Comparison of ENCODE assay signal across 8 cellular contexts in the genomic region with DNA sequence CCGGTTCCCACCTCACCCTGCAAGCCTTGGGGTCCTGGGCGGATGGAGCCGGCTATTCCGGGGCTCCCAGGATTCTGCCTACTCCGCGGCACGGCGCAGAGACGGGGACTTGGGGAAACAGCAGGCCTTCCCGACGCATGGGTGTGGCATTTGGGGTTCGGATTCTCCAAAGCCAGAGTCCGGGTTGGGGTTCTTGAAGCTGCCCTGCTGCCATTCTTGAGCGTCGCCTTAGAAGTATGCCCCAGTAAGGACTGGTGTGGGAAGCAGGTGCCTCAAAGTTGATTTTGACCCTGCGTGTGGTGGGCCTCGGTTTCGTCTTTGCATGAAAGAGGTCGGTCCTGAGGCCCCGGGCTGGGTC. TPM values are rescaled to one million over a fixed set of nuclear protein-coding genes. Genes with fewer than 3 reads are reported as not detected.
DNase-seq lines count a peak whose midpoint lies in the region; ATAC-seq and TF ChIP-seq lines count a peak whose summit lies in the region.

No MANE protein-coding gene starts in this region.

- H3K4me1 ChIP-seq in mesendoderm (ENCODE audit: control insufficient read depth, low read depth, low read length): no peaks in the 10 kb centered on the region
- peaks cover 0 to 7% of the 10 kb centered on the region in 2 donors for H3K4me1 ChIP-seq in aorta (ENCODE audit: control insufficient read depth in 1 of 2, insufficient read depth in 2 of 2, low read length in 2 of 2)

- no peaks in the 10 kb centered on the region for H3K9me3 Mint-ChIP-seq in stimulated activated naive CD8-positive, alpha-beta T cell treated with anti-CD3 and anti-CD28 coated beads, Interleukin-15, Interleukin-2, amounts not matched to agents 100 ng/mL and 50 ng/mL, for 24 hours

- H3K4me3 ChIP-seq in brain microvascular endothelial cell (ENCODE audit: low read depth, low read length) (peak overlapping the region; percentile 93), mesendoderm (ENCODE audit: low read length) (peak overlapping the region; percentile 89), aorta (ENCODE audit: low read length in 2 of 2) (peak overlapping the region; percentile 50 to 91)

- H2AK5ac ChIP-seq in mesendoderm (ENCODE audit: low read length): no peak overlapping the region

- no peak overlapping the region for H2BK15ac ChIP-seq in mesendoderm (replicated peaks; ENCODE audit: low read depth)

- peaks cover 37% of the 10 kb centered on the region for H3K79me1 ChIP-seq in mesendoderm (ENCODE audit: low read length)

- H3K56ac ChIP-seq in mesendoderm (ENCODE audit: low read length): peak overlapping the region; percentile 98

- no peak overlapping the region for H3K18ac ChIP-seq in mesendoderm (ENCODE audit: low read length)

- intact Hi-C loops in aorta (cut with DNase I): loop anchor here in 1 of 2 donors (1.0 to 2.0 kb wide), 2 partner anchors 25 to 38 kb away; a partner anchor contains a TSS

- H2BK120ac ChIP-seq in mesendoderm (ENCODE audit: low read depth, low read length): no peak overlapping the region

- peak overlapping the region; percentile 97 for H3K27ac Mint-ChIP-seq in stimulated activated naive CD8-positive, alpha-beta T cell treated with anti-CD3 and anti-CD28 coated beads, Interleukin-15, Interleukin-2, amounts not matched to agents 100 ng/mL and 50 ng/mL, for 24 hours

- H4K8ac ChIP-seq in mesendoderm (ENCODE audit: low read depth, low read length): no peak overlapping the region

- peaks cover 36% of the 10 kb centered on the region for H3K79me2 ChIP-seq in mesendoderm (ENCODE audit: control insufficient read depth, insufficient read depth, low read length)

- peaks cover 4% of the 10 kb centered on the region for H3K27me3 ChIP-seq in brain microvascular endothelial cell (replicated peaks)
- H3K27me3 ChIP-seq in mesendoderm (ENCODE audit: insufficient read depth, low read length, poor library complexity): peaks cover 5% of the 10 kb centered on the region
- H3K27me3 ChIP-seq in aorta (ENCODE audit: control insufficient read depth in 1 of 2, insufficient read depth in 2 of 2, low read length in 1 of 2): no peaks in the 10 kb centered on the region

- H3K27ac ChIP-seq in brain microvascular endothelial cell (peak overlapping the region; percentile 89), mesendoderm (ENCODE audit: low read depth, low read length) (no peak overlapping the region), aorta (ENCODE audit: low read depth in 1 of 2, low read length in 2 of 2) (peak overlapping the region in 1 of 2 donors; percentile 74)

- H3K36me3 ChIP-seq in brain microvascular endothelial cell (replicated peaks): peaks cover 5% of the 10 kb centered on the region
- no peaks in the 10 kb centered on the region for H3K36me3 ChIP-seq in mesendoderm (ENCODE audit: control insufficient read depth, insufficient read depth, low read length)
- peaks cover 0 to under 1% of the 10 kb centered on the region in 2 donors for H3K36me3 ChIP-seq in aorta (ENCODE audit: control insufficient read depth in 1 of 2, insufficient read depth in 2 of 2, low read length in 1 of 2)

- no peak for DNase-seq in stimulated activated naive CD8-positive, alpha-beta T cell treated with anti-CD3 and anti-CD28 coated beads, Interleukin-15, Interleukin-2, amounts not matched to agents 100 U/mL and 50 U/mL, for 24 hours
- DNase-seq in brain microvascular endothelial cell (no peak), mesendoderm (no peak), aorta (no peak), A172 (ENCODE audit: low spot score) (no peak), NOMO-1 (lab: John Stamatoyannopoulos, UW; ENCODE audit: unreplicated experiment in 2 of 2) (no peak)

- no peaks in the 10 kb centered on the region for H3K9me3 ChIP-seq in aorta (ENCODE audit: control insufficient read depth, low read length)

- H3K4me1 Mint-ChIP-seq in stimulated activated naive CD8-positive, alpha-beta T cell treated with anti-CD3 and anti-CD28 coated beads, Interleukin-15, Interleukin-2, amounts not matched to agents 100 ng/mL and 50 ng/mL, for 24 hours (ENCODE audit: low read depth): peaks cover 34% of the 10 kb centered on the region

- in situ Hi-C loops in brain microvascular endothelial cell (cut with HindIII; ENCODE audit: low pct_ligation_motif_present, low sequenced_read_pairs): no loop called here

- TF ChIP-seq CTCF in brain microvascular endothelial cell (IDR thresholded peaks at IDR 0.05; ENCODE audit: low read depth, low read length, missing control alignments): no peak

- H3K27me3 Mint-ChIP-seq in stimulated activated naive CD8-positive, alpha-beta T cell treated with anti-CD3 and anti-CD28 coated beads, Interleukin-15, Interleukin-2, amounts not matched to agents 100 ng/mL and 50 ng/mL, for 24 hours: no peaks in the 10 kb centered on the region

- no peak overlapping the region for H3K4ac ChIP-seq in mesendoderm (ENCODE audit: low read depth, low read length)

- no CpG with 5 or more reads among the region's 20 CpGs for WGBS in mesendoderm (ENCODE audit: extremely low coverage, insufficient coverage, low lambda C conversion rate)
- WGBS in aorta, 2 donors: 0 to 1% methylated on average over 20 of the region's 20 CpGs

- H4K5ac ChIP-seq in mesendoderm (ENCODE audit: low read length): no peak overlapping the region

- H3K23ac ChIP-seq in mesendoderm (ENCODE audit: low read length): no peak overlapping the region

- H3K4me2 ChIP-seq in mesendoderm (ENCODE audit: low read length): peak overlapping the region; percentile 92

- H3K4me3 Mint-ChIP-seq in stimulated activated naive CD8-positive, alpha-beta T cell treated with anti-CD3 and anti-CD28 coated beads, Interleukin-15, Interleukin-2, amounts not matched to agents 100 ng/mL and 50 ng/mL, for 24 hours: peak overlapping the region; percentile 99

- H2BK5ac ChIP-seq in mesendoderm (ENCODE audit: low read length): no peak overlapping the region

- H3K9ac ChIP-seq in mesendoderm (ENCODE audit: low read length): peak overlapping the region; percentile 95

- H3K36me3 Mint-ChIP-seq in stimulated activated naive CD8-positive, alpha-beta T cell treated with anti-CD3 and anti-CD28 coated beads, Interleukin-15, Interleukin-2, amounts not matched to agents 100 ng/mL and 50 ng/mL, for 24 hours (ENCODE audit: low read depth): peaks cover 14% of the 10 kb centered on the region

- no peak for ATAC-seq in stimulated activated naive CD8-positive, alpha-beta T cell treated with anti-CD3 and anti-CD28 coated beads, Interleukin-15, Interleukin-2, amounts not matched to agents 100 U/mL and 50 U/mL, for 24 hours
- ATAC-seq in aorta (ENCODE audit: low FRiP score) (no peak), HG03442 (IDR thresholded peaks at IDR 0.05; ENCODE audit: unreplicated experiment) (no peak)

RNA-seq across cellular contexts. Expression of a gene that starts 0.6 kb away (rescaled TPM):
- 87.6 TPM for polyA plus RNA-seq in mesendoderm (2013, experiment 1 of 2)
- 89.9 TPM for polyA plus RNA-seq in mesendoderm (2013, experiment 2 of 2)
- 100 to 1,000 TPM; 247 to 248 TPM for total RNA-seq in aorta
- polyA plus RNA-seq in aorta: 100 to 1,000 TPM; 660 to 973 TPM
- 407 and 501 TPM in 2 replicates for total RNA-seq in A172 (2014; rRNA removed; shearing (Covaris generic))

RNA-seq across cellular contexts. Expression of a gene that starts 9.0 kb away (rescaled TPM):
- 0.18 TPM for polyA plus RNA-seq in mesendoderm (2013, experiment 1 of 2)
- polyA plus RNA-seq in mesendoderm (2013, experiment 2 of 2): 0.25 TPM
- 1 to 10 TPM; 4.3 to 4.5 TPM for total RNA-seq in aorta
- polyA plus RNA-seq in aorta: under 1 TPM; 0.50 to 0.87 TPM
- total RNA-seq in A172 (2014; rRNA removed; shearing (Covaris generic)): 6.6 and 16.8 TPM in 2 replicates

RNA-seq across cellular contexts. Expression of a gene that starts 24.9 kb away (rescaled TPM):
- polyA plus RNA-seq in mesendoderm (2013, experiment 1 of 2): 2.7 TPM
- polyA plus RNA-seq in mesendoderm (2013, experiment 2 of 2): 3.0 TPM
- total RNA-seq in aorta: 10 to 100 TPM in 1 of 2 donors, 1 to 10 TPM in 1; 7.8 to 11.1 TPM
- polyA plus RNA-seq in aorta: 1 to 10 TPM in 1 of 2 donors, under 1 TPM in 1; 0.95 to 1.8 TPM
- total RNA-seq in A172 (2014; rRNA removed; shearing (Covaris generic)): 7.4 and 8.5 TPM in 2 replicates

RNA-seq across cellular contexts. Expression of a gene that starts 31.6 kb away (rescaled TPM):
- 64.4 TPM for polyA plus RNA-seq in mesendoderm (2013, experiment 1 of 2)
- 65.3 TPM for polyA plus RNA-seq in mesendoderm (2013, experiment 2 of 2)
- 10 to 100 TPM; 27.4 to 35.4 TPM for total RNA-seq in aorta
- 100 to 1,000 TPM in 1 of 2 donors, 10 to 100 TPM in 1; 41.8 to 152 TPM for polyA plus RNA-seq in aorta
- total RNA-seq in A172 (2014; rRNA removed; shearing (Covaris generic)): 103 and 141 TPM in 2 replicates

RNA-seq across cellular contexts. Expression of a gene that starts 37.6 kb away (rescaled TPM):
- 23.0 TPM for polyA plus RNA-seq in mesendoderm (2013, experiment 1 of 2)
- polyA plus RNA-seq in mesendoderm (2013, experiment 2 of 2): 22.1 TPM
- total RNA-seq in aorta: 10 to 100 TPM in 1 of 2 donors, 1 to 10 TPM in 1; 7.9 to 11.4 TPM
- 10 to 100 TPM in 1 of 2 donors, 1 to 10 TPM in 1; 3.6 to 36.2 TPM for polyA plus RNA-seq in aorta
- total RNA-seq in A172 (2014; rRNA removed; shearing (Covaris generic)): 31.7 and 31.8 TPM in 2 replicates
